8 cellular contexts compared by ENCODE assay signal in genomic region chr1:40039245-40039756, GRCh38. TPM values are rescaled to one million over a fixed set of nuclear protein-coding genes. Genes with fewer than 3 reads are reported as not detected.
A peak's percentile ranks its signal among the peaks of the same experiment; 100 is the strongest.
DNase-seq lines count a peak whose midpoint lies in the region; ATAC-seq and TF ChIP-seq lines count a peak whose summit lies in the region.

No MANE protein-coding gene starts in this region.

- H3K9me3 Mint-ChIP-seq in Calu3 (ENCODE audit: low read depth, unreplicated experiment) = no peaks in the 10 kb centered on the region

- peaks cover 29% of the 10 kb centered on the region for H3K4me1 Mint-ChIP-seq in Calu3 (ENCODE audit: low read depth, unreplicated experiment)

- in situ Hi-C loops in astrocyte of the spinal cord (cut with HindIII; ENCODE audit: low sequenced_read_pairs) = no loop called here

- no peaks in the 10 kb centered on the region for H3K27me3 Mint-ChIP-seq in Calu3 (ENCODE audit: unreplicated experiment)

- ATAC-seq in GM21717 (IDR thresholded peaks at IDR 0.05; ENCODE audit: unreplicated experiment) (peak; percentile 12), HG03045 (IDR thresholded peaks at IDR 0.05; ENCODE audit: unreplicated experiment) (no peak)

- H3K27ac Mint-ChIP-seq in Calu3 (ENCODE audit: unreplicated experiment) = peak overlapping the region; percentile 77

- peak overlapping the region; percentile 85 for H3K4me3 Mint-ChIP-seq in Calu3 (ENCODE audit: low read depth, unreplicated experiment)

- CTCF ChIA-PET in Calu3 (lab: Charles Lee) = interaction anchor here (0.5 to 1.5 kb wide), 4 partner anchors 9 to 334 kb away, joined by 3 to 8 read pairs (median 4); partner anchors contain the start of genes MYCL and SMAP2

- peak overlapping the region; percentile 100 for H3K27ac ChIP-seq in stomach smooth muscle (ENCODE audit: low read length)

- H3K9ac ChIP-seq in stomach smooth muscle (ENCODE audit: low read length in 2 of 2) = peak overlapping the region; percentile 100

- no TSS peak for BruUV-seq in Calu3 (replicated peaks; lab: Mats Ljungman, UMichigan)

- H3K4me3 ChIP-seq in astrocyte of the spinal cord (ENCODE audit: low read depth, low read length) = peak overlapping the region; percentile 94
- peak overlapping the region; percentile 82 to 98 for H3K4me3 ChIP-seq in stomach smooth muscle (ENCODE audit: low read length in 2 of 2)

- intact Hi-C loops in Calu3 (cut with micrococcal nuclease; ENCODE audit: unreplicated experiment) = no loop called here

- H3K27me3 ChIP-seq in stomach smooth muscle (ENCODE audit: control insufficient read depth in 1 of 2, insufficient read depth in 2 of 2, low read length in 2 of 2) = no peaks in the 10 kb centered on the region

- H3K36me3 ChIP-seq in stomach smooth muscle (ENCODE audit: control insufficient read depth in 2 of 2, insufficient read depth in 2 of 2, low read length in 2 of 2) = peaks cover 0 to 2% of the 10 kb centered on the region in 2 donors

- TF ChIP-seq CTCF in Calu3 (IDR thresholded peaks at IDR 0.05; ENCODE audit: unreplicated experiment) (no peak), astrocyte of the spinal cord (IDR thresholded peaks at IDR 0.05; ENCODE audit: low read depth, low read length) (no peak)

- no peak for DNase-seq in Calu3
- peak; percentile 100 for DNase-seq in NCI-H2107 treated with DMSO at 0.1 percent for 48 hours (lab: John Stamatoyannopoulos, UW; ENCODE audit: unreplicated experiment)
- no peak for DNase-seq in astrocyte of the spinal cord (ENCODE audit: low read depth, low spot score)
- peak; percentile 85 for DNase-seq in kidney glomerular epithelial cell (lab: John Stamatoyannopoulos, UW)
- no peak for DNase-seq in GM19240 (ENCODE audit: insufficient read length, low spot score)

- no peaks in the 10 kb centered on the region for H3K9me3 ChIP-seq in stomach smooth muscle (ENCODE audit: control insufficient read depth in 2 of 2, low read length in 2 of 2)

- H3K36me3 Mint-ChIP-seq in Calu3 (ENCODE audit: insufficient read depth, unreplicated experiment) = peaks cover 41% of the 10 kb centered on the region

- peaks cover 40% of the 10 kb centered on the region for H3K4me1 ChIP-seq in stomach smooth muscle (ENCODE audit: control insufficient read depth, insufficient read depth, low read length)

RNA-seq across cellular contexts. Expression of gene CAP1, which starts 1.2 kb away (rescaled TPM):
- total RNA-seq in Calu3 (2022) = 307 and 309 TPM in 2 replicates

RNA-seq across cellular contexts. Expression of gene PPT1, which starts 57.8 kb away (rescaled TPM):
- total RNA-seq in Calu3 (2022) = 57.8 and 70.2 TPM in 2 replicates

Comparison
In these comparisons a context has a peak if more than half of its experiments do, and no peak if none do; other contexts are left out.
1. DNase-seq: peak in NCI-H2107 treated with DMSO at 0.1 percent for 48 hours (single experiment) and kidney glomerular epithelial cell (single experiment); none in Calu3 (single experiment), astrocyte of the spinal cord (single experiment) and GM19240 (single experiment).